9 cellular contexts compared by ENCODE assay signal in genomic region chr13:114077938-114078335, GRCh38. TPM values are rescaled to one million over a fixed set of nuclear protein-coding genes. Genes with fewer than 3 reads are reported as not detected.
DNase-seq lines count a peak whose midpoint lies in the region; ATAC-seq and TF ChIP-seq lines count a peak whose summit lies in the region.
"Had no signal": no experiment of that assay in that cellular context is flagged by ENCODE, and none has a peak within 500 bp of the region (broad histone marks: within the 10 kb centered on the region; RNA-seq: fewer than 3 reads in every experiment).

No MANE protein-coding gene starts in this region.

- H3K27ac ChIP-seq in suprapubic skin, result peak overlapping the region; percentile 61

- no peak for TF ChIP-seq EP300 in suprapubic skin (IDR thresholded peaks at IDR 0.05)

- H3K9me3 ChIP-seq in suprapubic skin, result no peaks in the 10 kb centered on the region

- DNase-seq in activated CD4-positive, alpha-beta T cell treated with anti-CD3 and anti-CD28 coated beads for 36 hours, result peak; percentile 6
- no peak for DNase-seq in activated CD4-positive, alpha-beta T cell treated with anti-CD3 and anti-CD28 coated beads for 1 hour
- DNase-seq in cardiac fibroblast (ENCODE audit: low read depth in 2 of 2), result peak; percentile 58 to 85
- peak; percentile 89 for DNase-seq in left kidney (ENCODE audit: low read depth, low spot score)
- DNase-seq in suprapubic skin (ENCODE audit: low spot score in 2 of 2), result peak; percentile 54 to 74
- no peak for DNase-seq in NCI-H1048 (lab: John Stamatoyannopoulos, UW)
- DNase-seq: T-helper 1 cell had no signal

- H3K36me3 Mint-ChIP-seq in activated CD4-positive, alpha-beta T cell treated with anti-CD3 and anti-CD28 coated beads for 36 hours (ENCODE audit: low read depth), result peaks cover 7% of the 10 kb centered on the region

- TF ChIP-seq CTCF in cardiac fibroblast (IDR thresholded peaks at IDR 0.05; ENCODE audit: low read depth, low read length), result no peak
- TF ChIP-seq CTCF in suprapubic skin (IDR thresholded peaks at IDR 0.05), result no peak

- H3K4me3 ChIP-seq in cardiac fibroblast (replicated peaks in 1 of 2; ENCODE audit: low read depth in 2 of 2, low read length in 2 of 2) (no peak overlapping the region), suprapubic skin (no peak overlapping the region)

- no peaks in the 10 kb centered on the region for H3K27me3 ChIP-seq in suprapubic skin

- H3K4me1 Mint-ChIP-seq in activated CD4-positive, alpha-beta T cell treated with anti-CD3 and anti-CD28 coated beads for 36 hours, result peaks cover 49% of the 10 kb centered on the region

- no peak for ATAC-seq in activated CD4-positive, alpha-beta T cell treated with anti-CD3 and anti-CD28 coated beads for 36 hours
- ATAC-seq in GM19455 (IDR thresholded peaks at IDR 0.05; ENCODE audit: unreplicated experiment), result no peak
- ATAC-seq in GM18520 (IDR thresholded peaks at IDR 0.05; ENCODE audit: unreplicated experiment), result no peak

- CTCF ChIA-PET in activated CD4-positive, alpha-beta T cell treated with anti-CD3 and anti-CD28 coated beads for 36 hours (lab: Charles Lee), result no interaction called here

- intact Hi-C loops in activated CD4-positive, alpha-beta T cell treated with anti-CD3 and anti-CD28 coated beads for 36 hours (cut with DNase I, micrococcal nuclease), result no loop called here

- H3K9me3 Mint-ChIP-seq in activated CD4-positive, alpha-beta T cell treated with anti-CD3 and anti-CD28 coated beads for 36 hours (ENCODE audit: low read depth), result no peaks in the 10 kb centered on the region

- H3K36me3 ChIP-seq in suprapubic skin, result no peaks in the 10 kb centered on the region

- peak overlapping the region; percentile 83 for H3K27ac Mint-ChIP-seq in activated CD4-positive, alpha-beta T cell treated with anti-CD3 and anti-CD28 coated beads for 36 hours

- TF ChIP-seq POLR2A in suprapubic skin (IDR thresholded peaks at IDR 0.05), result no peak

- H3K27me3 Mint-ChIP-seq in activated CD4-positive, alpha-beta T cell treated with anti-CD3 and anti-CD28 coated beads for 36 hours, result no peaks in the 10 kb centered on the region

- 46% methylated on average over 13 of the region's 13 CpGs for WGBS in suprapubic skin

- no peak overlapping the region for H3K4me3 Mint-ChIP-seq in activated CD4-positive, alpha-beta T cell treated with anti-CD3 and anti-CD28 coated beads for 36 hours

- POLR2A ChIA-PET in activated CD4-positive, alpha-beta T cell treated with anti-CD3 and anti-CD28 coated beads for 36 hours (lab: Charles Lee), result no interaction called here

- H3K4me1 ChIP-seq in suprapubic skin, result peaks cover 29% of the 10 kb centered on the region

RNA-seq across cellular contexts. Expression of gene RASA3, which starts 54.5 kb away (rescaled TPM):
- 10 to 100 TPM; 33.0 to 34.7 TPM for total RNA-seq in activated CD4-positive, alpha-beta T cell treated with anti-CD3 and anti-CD28 coated beads for 36 hours
- 10 to 100 TPM; 15.3 to 37.1 (median 16.4) TPM for total RNA-seq in suprapubic skin

Comparison
In these comparisons a context has a peak if more than half of its experiments do, and no peak if none do; other contexts are left out.
1. DNase-seq: peak in activated CD4-positive, alpha-beta T cell treated with anti-CD3 and anti-CD28 coated beads for 36 hours (single experiment), cardiac fibroblast (2 of 2), left kidney (single experiment) and suprapubic skin (2 of 2); none in activated CD4-positive, alpha-beta T cell treated with anti-CD3 and anti-CD28 coated beads for 1 hour (single experiment) and NCI-H1048 (single experiment).